Comparison of ENCODE assay signal across 1 cellular context in the genomic region with DNA sequence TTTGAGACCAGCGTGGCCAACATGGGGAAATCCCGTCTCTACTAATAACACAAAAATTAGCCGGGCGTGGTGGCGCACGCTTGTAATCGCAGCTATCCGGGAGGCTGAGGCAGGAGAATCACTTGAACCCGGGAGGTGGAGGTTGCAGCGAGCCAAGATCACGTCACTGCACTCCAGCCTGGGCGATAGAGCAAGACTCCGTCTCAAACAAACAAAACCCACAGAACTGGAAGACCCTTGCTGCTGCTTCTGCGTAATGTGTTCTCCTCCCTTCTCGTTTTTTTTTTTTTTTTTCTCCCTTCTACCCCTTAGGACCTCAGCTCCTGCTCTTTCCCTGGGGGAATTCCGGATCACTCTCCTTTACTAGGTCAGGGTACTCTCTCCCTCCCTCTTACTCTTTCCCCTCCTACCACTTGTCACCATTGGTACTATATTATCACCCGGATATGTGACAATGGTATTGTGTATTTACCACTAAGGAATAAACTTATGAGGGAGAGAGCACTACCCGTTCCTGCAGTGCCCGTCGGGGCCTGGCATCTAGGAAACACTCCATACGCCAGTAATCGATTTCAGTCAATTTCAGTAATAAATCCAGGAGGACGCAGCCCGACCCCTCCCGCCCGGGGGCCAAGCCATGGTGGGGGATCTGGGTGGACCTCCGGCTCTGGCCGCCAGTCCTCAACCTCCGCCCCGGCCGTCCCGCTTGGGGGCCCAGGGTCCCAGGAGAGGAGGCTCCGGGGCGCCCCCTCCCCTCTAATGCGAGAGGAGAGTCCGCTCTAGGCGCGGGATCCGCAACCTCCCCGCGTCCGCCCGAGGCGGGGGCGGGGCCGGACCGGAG.
TF ChIP-seq lines count a peak whose summit lies in the region.

No MANE protein-coding gene starts in this region.

TF ChIP-seq in WTC11, 78 proteins besides CTCF, POLR2A, EP300 and RAD21 (continued from another document and continues in another):
- TF ChIP-seq, protein P1, sequence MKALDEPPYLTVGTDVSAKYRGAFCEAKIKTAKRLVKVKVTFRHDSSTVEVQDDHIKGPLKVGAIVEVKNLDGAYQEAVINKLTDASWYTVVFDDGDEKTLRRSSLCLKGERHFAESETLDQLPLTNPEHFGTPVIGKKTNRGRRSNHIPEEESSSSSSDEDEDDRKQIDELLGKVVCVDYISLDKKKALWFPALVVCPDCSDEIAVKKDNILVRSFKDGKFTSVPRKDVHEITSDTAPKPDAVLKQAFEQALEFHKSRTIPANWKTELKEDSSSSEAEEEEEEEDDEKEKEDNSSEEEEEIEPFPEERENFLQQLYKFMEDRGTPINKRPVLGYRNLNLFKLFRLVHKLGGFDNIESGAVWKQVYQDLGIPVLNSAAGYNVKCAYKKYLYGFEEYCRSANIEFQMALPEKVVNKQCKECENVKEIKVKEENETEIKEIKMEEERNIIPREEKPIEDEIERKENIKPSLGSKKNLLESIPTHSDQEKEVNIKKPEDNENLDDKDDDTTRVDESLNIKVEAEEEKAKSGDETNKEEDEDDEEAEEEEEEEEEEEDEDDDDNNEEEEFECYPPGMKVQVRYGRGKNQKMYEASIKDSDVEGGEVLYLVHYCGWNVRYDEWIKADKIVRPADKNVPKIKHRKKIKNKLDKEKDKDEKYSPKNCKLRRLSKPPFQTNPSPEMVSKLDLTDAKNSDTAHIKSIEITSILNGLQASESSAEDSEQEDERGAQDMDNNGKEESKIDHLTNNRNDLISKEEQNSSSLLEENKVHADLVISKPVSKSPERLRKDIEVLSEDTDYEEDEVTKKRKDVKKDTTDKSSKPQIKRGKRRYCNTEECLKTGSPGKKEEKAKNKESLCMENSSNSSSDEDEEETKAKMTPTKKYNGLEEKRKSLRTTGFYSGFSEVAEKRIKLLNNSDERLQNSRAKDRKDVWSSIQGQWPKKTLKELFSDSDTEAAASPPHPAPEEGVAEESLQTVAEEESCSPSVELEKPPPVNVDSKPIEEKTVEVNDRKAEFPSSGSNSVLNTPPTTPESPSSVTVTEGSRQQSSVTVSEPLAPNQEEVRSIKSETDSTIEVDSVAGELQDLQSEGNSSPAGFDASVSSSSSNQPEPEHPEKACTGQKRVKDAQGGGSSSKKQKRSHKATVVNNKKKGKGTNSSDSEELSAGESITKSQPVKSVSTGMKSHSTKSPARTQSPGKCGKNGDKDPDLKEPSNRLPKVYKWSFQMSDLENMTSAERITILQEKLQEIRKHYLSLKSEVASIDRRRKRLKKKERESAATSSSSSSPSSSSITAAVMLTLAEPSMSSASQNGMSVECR (CRISPR knock-in tag; IDR thresholded peaks at IDR 0.05; ENCODE audit: borderline replicate concordance) = no peak; the same call in 1 of the 2 replicates
- TF ChIP-seq ZNF423 (CRISPR knock-in tag; IDR thresholded peaks at IDR 0.05) (no peak), NR3C1 (CRISPR knock-in tag; conservative IDR thresholded peaks at IDR 0.05; ENCODE audit: low read depth) (no peak), GRHL2 (CRISPR knock-in tag; IDR thresholded peaks at IDR 0.05; ENCODE audit: insufficient replicate concordance, severe bottlenecking) (no peak), ELF4 (CRISPR knock-in tag; IDR thresholded peaks at IDR 0.05; ENCODE audit: low read depth) (no peak), SMAD4 (CRISPR knock-in tag; IDR thresholded peaks at IDR 0.05) (no peak), GABPB1 (CRISPR knock-in tag; IDR thresholded peaks at IDR 0.05) (peak; percentile 59; the same call in 1 of the 2 replicates), SP1 (CRISPR knock-in tag; conservative IDR thresholded peaks at IDR 0.05) (peak; percentile 86), ZNF138 (CRISPR knock-in tag; conservative IDR thresholded peaks at IDR 0.05) (no peak), ZNF396 (CRISPR knock-in tag; IDR thresholded peaks at IDR 0.05; ENCODE audit: borderline replicate concordance) (no peak), ZNF232 (CRISPR knock-in tag; IDR thresholded peaks at IDR 0.05) (0 out of 2 replicates have a peak, but pooled peaks have one; percentile 28), RORB (CRISPR knock-in tag; IDR thresholded peaks at IDR 0.05) (no peak), OVOL2 (CRISPR knock-in tag; IDR thresholded peaks at IDR 0.05; ENCODE audit: borderline replicate concordance) (no peak), JAZF1 (CRISPR knock-in tag; IDR thresholded peaks at IDR 0.05) (no peak), CREB1 (CRISPR knock-in tag; IDR thresholded peaks at IDR 0.05) (no peak), TP53 (CRISPR knock-in tag; IDR thresholded peaks at IDR 0.05) (no peak; the same call in 1 of the 2 replicates), NR2C2 (CRISPR knock-in tag; IDR thresholded peaks at IDR 0.05) (no peak)
- TF ChIP-seq, protein P2, sequence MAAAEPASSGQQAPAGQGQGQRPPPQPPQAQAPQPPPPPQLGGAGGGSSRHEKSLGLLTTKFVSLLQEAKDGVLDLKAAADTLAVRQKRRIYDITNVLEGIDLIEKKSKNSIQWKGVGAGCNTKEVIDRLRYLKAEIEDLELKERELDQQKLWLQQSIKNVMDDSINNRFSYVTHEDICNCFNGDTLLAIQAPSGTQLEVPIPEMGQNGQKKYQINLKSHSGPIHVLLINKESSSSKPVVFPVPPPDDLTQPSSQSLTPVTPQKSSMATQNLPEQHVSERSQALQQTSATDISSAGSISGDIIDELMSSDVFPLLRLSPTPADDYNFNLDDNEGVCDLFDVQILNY (CRISPR knock-in tag; IDR thresholded peaks at IDR 0.05) = 0 out of 2 replicates have a peak, but pooled peaks have one; percentile 48
- TF ChIP-seq, protein P3, sequence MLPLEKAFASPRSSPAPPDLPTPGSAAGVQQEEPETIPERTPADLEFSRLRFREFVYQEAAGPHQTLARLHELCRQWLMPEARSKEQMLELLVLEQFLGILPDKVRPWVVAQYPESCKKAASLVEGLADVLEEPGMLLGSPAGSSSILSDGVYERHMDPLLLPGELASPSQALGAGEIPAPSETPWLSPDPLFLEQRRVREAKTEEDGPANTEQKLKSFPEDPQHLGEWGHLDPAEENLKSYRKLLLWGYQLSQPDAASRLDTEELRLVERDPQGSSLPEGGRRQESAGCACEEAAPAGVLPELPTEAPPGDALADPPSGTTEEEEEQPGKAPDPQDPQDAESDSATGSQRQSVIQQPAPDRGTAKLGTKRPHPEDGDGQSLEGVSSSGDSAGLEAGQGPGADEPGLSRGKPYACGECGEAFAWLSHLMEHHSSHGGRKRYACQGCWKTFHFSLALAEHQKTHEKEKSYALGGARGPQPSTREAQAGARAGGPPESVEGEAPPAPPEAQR (CRISPR knock-in tag; IDR thresholded peaks at IDR 0.05) = no peak
- TF ChIP-seq, protein P4, sequence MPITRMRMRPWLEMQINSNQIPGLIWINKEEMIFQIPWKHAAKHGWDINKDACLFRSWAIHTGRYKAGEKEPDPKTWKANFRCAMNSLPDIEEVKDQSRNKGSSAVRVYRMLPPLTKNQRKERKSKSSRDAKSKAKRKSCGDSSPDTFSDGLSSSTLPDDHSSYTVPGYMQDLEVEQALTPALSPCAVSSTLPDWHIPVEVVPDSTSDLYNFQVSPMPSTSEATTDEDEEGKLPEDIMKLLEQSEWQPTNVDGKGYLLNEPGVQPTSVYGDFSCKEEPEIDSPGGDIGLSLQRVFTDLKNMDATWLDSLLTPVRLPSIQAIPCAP (CRISPR knock-in tag; IDR thresholded peaks at IDR 0.05) = no peak; the same call in 1 of the 2 replicates
- TF ChIP-seq, protein P5, sequence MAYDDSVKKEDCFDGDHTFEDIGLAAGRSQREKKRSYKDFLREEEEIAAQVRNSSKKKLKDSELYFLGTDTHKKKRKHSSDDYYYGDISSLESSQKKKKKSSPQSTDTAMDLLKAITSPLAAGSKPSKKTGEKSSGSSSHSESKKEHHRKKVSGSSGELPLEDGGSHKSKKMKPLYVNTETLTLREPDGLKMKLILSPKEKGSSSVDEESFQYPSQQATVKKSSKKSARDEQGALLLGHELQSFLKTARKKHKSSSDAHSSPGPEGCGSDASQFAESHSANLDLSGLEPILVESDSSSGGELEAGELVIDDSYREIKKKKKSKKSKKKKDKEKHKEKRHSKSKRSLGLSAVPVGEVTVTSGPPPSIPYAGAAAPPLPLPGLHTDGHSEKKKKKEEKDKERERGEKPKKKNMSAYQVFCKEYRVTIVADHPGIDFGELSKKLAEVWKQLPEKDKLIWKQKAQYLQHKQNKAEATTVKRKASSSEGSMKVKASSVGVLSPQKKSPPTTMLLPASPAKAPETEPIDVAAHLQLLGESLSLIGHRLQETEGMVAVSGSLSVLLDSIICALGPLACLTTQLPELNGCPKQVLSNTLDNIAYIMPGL (CRISPR knock-in tag; IDR thresholded peaks at IDR 0.05) = 0 out of 2 replicates have a peak, but pooled peaks have one; percentile 43
- TF ChIP-seq, protein P6, sequence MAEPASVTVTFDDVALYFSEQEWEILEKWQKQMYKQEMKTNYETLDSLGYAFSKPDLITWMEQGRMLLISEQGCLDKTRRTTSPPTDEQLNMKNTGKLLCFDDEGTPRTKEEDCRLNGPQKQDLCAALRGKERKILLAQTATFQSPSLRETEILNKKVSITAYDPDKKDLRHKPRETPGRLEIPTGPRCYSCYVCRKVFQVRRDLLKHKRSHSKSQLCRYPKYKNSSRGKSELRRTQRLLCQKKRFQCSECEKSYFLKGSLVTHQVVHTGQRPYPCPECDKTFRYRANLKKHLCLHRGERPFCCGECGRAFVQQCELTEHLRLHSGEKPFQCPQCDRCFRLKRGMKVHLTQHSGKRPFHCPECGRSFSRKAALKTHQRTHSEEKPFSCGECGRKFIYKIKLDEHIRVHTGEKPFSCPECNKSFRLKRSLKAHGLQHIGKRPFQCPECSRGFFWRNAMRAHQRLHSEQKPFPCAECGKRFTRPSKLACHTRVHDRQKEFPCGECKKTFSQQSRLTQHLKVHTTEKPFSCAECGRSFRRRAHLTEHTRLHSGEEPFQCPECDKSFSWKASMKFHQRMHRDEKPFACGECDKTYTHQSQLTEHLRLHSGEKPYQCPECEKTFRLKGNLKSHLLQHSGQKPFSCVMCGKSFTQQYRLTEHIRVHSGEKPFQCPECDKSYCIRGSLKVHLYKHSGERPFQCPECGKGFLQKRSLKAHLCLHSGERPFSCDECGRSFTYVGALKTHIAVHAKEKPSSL (CRISPR knock-in tag; conservative IDR thresholded peaks at IDR 0.05) = no peak
- TF ChIP-seq, protein P7, sequence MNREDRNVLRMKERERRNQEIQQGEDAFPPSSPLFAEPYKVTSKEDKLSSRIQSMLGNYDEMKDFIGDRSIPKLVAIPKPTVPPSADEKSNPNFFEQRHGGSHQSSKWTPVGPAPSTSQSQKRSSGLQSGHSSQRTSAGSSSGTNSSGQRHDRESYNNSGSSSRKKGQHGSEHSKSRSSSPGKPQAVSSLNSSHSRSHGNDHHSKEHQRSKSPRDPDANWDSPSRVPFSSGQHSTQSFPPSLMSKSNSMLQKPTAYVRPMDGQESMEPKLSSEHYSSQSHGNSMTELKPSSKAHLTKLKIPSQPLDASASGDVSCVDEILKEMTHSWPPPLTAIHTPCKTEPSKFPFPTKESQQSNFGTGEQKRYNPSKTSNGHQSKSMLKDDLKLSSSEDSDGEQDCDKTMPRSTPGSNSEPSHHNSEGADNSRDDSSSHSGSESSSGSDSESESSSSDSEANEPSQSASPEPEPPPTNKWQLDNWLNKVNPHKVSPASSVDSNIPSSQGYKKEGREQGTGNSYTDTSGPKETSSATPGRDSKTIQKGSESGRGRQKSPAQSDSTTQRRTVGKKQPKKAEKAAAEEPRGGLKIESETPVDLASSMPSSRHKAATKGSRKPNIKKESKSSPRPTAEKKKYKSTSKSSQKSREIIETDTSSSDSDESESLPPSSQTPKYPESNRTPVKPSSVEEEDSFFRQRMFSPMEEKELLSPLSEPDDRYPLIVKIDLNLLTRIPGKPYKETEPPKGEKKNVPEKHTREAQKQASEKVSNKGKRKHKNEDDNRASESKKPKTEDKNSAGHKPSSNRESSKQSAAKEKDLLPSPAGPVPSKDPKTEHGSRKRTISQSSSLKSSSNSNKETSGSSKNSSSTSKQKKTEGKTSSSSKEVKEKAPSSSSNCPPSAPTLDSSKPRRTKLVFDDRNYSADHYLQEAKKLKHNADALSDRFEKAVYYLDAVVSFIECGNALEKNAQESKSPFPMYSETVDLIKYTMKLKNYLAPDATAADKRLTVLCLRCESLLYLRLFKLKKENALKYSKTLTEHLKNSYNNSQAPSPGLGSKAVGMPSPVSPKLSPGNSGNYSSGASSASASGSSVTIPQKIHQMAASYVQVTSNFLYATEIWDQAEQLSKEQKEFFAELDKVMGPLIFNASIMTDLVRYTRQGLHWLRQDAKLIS (CRISPR knock-in tag; IDR thresholded peaks at IDR 0.05; ENCODE audit: borderline replicate concordance) = no peak
- TF ChIP-seq, protein P8, sequence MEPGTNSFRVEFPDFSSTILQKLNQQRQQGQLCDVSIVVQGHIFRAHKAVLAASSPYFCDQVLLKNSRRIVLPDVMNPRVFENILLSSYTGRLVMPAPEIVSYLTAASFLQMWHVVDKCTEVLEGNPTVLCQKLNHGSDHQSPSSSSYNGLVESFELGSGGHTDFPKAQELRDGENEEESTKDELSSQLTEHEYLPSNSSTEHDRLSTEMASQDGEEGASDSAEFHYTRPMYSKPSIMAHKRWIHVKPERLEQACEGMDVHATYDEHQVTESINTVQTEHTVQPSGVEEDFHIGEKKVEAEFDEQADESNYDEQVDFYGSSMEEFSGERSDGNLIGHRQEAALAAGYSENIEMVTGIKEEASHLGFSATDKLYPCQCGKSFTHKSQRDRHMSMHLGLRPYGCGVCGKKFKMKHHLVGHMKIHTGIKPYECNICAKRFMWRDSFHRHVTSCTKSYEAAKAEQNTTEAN (CRISPR knock-in tag; IDR thresholded peaks at IDR 0.05) = 0 out of 2 replicates have a peak, but pooled peaks have one; percentile 27
- TF ChIP-seq, protein P9, sequence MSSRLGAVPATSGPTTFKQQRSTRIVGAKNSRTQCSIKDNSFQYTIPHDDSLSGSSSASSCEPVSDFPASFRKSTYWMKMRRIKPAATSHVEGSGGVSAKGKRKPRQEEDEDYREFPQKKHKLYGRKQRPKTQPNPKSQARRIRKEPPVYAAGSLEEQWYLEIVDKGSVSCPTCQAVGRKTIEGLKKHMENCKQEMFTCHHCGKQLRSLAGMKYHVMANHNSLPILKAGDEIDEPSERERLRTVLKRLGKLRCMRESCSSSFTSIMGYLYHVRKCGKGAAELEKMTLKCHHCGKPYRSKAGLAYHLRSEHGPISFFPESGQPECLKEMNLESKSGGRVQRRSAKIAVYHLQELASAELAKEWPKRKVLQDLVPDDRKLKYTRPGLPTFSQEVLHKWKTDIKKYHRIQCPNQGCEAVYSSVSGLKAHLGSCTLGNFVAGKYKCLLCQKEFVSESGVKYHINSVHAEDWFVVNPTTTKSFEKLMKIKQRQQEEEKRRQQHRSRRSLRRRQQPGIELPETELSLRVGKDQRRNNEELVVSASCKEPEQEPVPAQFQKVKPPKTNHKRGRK (CRISPR knock-in tag; IDR thresholded peaks at IDR 0.05; ENCODE audit: borderline replicate concordance) = no peak
- TF ChIP-seq, protein P10, sequence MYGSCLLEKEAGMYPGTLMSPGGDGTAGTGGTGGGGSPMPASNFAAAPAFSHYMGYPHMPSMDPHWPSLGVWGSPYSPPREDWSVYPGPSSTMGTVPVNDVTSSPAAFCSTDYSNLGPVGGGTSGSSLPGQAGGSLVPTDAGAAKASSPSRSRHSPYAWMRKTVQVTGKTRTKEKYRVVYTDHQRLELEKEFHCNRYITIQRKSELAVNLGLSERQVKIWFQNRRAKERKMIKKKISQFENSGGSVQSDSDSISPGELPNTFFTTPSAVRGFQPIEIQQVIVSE (CRISPR knock-in tag; IDR thresholded peaks at IDR 0.05; ENCODE audit: borderline replicate concordance) = no peak
- TF ChIP-seq, protein P11, sequence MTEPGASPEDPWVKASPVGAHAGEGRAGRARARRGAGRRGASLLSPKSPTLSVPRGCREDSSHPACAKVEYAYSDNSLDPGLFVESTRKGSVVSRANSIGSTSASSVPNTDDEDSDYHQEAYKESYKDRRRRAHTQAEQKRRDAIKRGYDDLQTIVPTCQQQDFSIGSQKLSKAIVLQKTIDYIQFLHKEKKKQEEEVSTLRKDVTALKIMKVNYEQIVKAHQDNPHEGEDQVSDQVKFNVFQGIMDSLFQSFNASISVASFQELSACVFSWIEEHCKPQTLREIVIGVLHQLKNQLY (CRISPR knock-in tag; IDR thresholded peaks at IDR 0.05) = no peak
